ENCODE assay signal across 13 cellular contexts in the genomic region with DNA sequence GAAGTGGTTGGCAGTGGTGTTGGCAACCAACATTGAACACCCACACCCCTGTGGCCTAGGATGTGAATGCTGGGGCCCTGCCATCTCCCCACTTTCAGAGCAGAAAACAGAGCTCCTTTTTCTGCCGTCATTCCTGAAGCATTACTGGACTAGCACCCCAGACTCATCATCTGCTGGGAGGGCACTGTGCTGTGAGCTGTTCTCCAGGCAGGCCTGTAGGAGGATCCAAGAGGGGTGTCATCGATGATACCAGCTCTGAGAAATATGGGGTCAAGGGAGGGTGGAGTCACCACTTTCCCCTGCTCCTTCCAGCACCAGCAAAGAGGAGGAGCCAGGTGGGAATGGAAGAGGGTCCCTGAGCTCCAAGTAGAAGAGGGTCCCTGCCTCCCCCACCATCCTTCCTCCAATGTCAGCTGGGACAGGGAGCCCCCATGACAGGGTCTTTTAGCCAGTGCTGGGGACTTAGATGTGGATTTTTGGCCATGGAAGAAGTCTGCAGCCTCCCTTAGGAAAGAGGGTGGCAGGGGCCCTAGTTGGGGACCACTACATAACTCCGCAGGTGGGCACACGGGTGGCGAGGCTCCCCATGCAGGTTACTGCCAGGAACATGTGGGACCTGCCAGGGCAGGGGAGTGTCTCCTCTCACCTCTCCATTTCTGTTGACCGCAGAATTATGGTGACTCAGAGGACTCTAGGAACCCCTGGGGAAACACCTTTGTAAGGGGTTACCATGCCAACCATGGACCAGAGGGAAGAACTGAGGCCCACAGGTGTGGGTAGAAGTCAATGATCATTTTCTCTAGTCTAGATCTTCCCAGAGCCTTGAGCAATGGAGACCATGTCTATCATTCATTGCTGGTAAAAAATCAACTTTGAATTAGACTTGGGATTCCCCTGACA. TPM values are rescaled to one million over a fixed set of nuclear protein-coding genes. Genes with fewer than 3 reads are reported as not detected.
DNase-seq lines count a peak whose midpoint lies in the region; ATAC-seq and TF ChIP-seq lines count a peak whose summit lies in the region.
"Not testable (repeated sequence)": the region's sequence is repeated elsewhere in the genome, so short reads cannot be mapped to it uniquely, and the experiment has no call there.
"Had no signal": no experiment of that assay in that cellular context is flagged by ENCODE, and none has a peak within 500 bp of the region (broad histone marks: within the 10 kb centered on the region; RNA-seq: fewer than 3 reads in every experiment).

No MANE protein-coding gene starts in this region.

- peak; percentile 77 for ATAC-seq in activated naive CD8-positive, alpha-beta T cell treated with anti-CD3 and anti-CD28 coated beads, Interleukin-2, amount 50 U/mL, for 24 hours
- peak; percentile 18 for ATAC-seq in memory B cell (ENCODE audit: low read depth)
- ATAC-seq in stimulated activated naive B cell treated with anti-CD40 and anti-IgM and Interleukin-4, amounts not matched to agents 10 μg/mL and 1 μg/mL and 100 μg/mL, for 72 hours (replicated peaks), result peak; percentile 54 to 76

- in situ Hi-C loops in GM23248 (cut with MboI), result not testable (repeated sequence)

- H3K4me3 Mint-ChIP-seq in activated naive CD8-positive, alpha-beta T cell treated with anti-CD3 and anti-CD28 coated beads, Interleukin-2, amount 50 U/mL, for 24 hours; memory B cell; stimulated activated naive B cell treated with anti-CD40 and anti-IgM and Interleukin-4, amounts not matched to agents 10 μg/mL and 1 μg/mL and 100 μg/mL, for 72 hours: not testable (repeated sequence)

- H3K4me1 ChIP-seq in GM23248 (ENCODE audit: insufficient read depth); OCI-LY3 (ENCODE audit: low read length): not testable (repeated sequence)

- H3K9me3 Mint-ChIP-seq in activated naive CD8-positive, alpha-beta T cell treated with anti-CD3 and anti-CD28 coated beads, Interleukin-2, amount 50 U/mL, for 24 hours; memory B cell; stimulated activated naive B cell treated with anti-CD40 and anti-IgM and Interleukin-4, amounts not matched to agents 10 μg/mL and 1 μg/mL and 100 μg/mL, for 72 hours: not testable (repeated sequence)

- H3K27ac Mint-ChIP-seq in activated naive CD8-positive, alpha-beta T cell treated with anti-CD3 and anti-CD28 coated beads, Interleukin-2, amount 50 U/mL, for 24 hours; memory B cell; stimulated activated naive B cell treated with anti-CD40 and anti-IgM and Interleukin-4, amounts not matched to agents 10 μg/mL and 1 μg/mL and 100 μg/mL, for 72 hours: not testable (repeated sequence)

- not testable (repeated sequence) for H2AFZ ChIP-seq in GM23248; OCI-LY3 (ENCODE audit: low read depth, low read length)

- H4K20me1 ChIP-seq in GM23248 (ENCODE audit: insufficient read depth); OCI-LY3 (ENCODE audit: insufficient read depth, low read length): not testable (repeated sequence)

- not testable (repeated sequence) for H3K79me2 ChIP-seq in GM23248 (ENCODE audit: insufficient read depth); OCI-LY3 (ENCODE audit: low read length)

- not testable (repeated sequence) for H3K9me2 ChIP-seq in GM23248 (ENCODE audit: insufficient read depth)

- H3K27ac ChIP-seq in GM23248; OCI-LY3 (ENCODE audit: low read length): not testable (repeated sequence)

- not testable (repeated sequence) for H3K4me3 ChIP-seq in GM23248; OCI-LY3 (ENCODE audit: low read length)

- H3K36me3 ChIP-seq in GM23248 (ENCODE audit: low read depth); OCI-LY3 (replicated peaks; ENCODE audit: low read depth, low read length): not testable (repeated sequence)

- not testable (repeated sequence) for H3K9ac ChIP-seq in GM23248; OCI-LY3 (ENCODE audit: low read length)

- H3F3A ChIP-seq in GM23248 (ENCODE audit: insufficient read depth), result not testable (repeated sequence)

- H3K27me3 ChIP-seq in GM23248 (replicated peaks; ENCODE audit: insufficient read depth), result not testable (repeated sequence)
- peaks cover 13% of the 10 kb centered on the region for H3K27me3 ChIP-seq in OCI-LY3 (ENCODE audit: low read depth, low read length)

- not testable (repeated sequence) for H3K36me3 Mint-ChIP-seq in activated naive CD8-positive, alpha-beta T cell treated with anti-CD3 and anti-CD28 coated beads, Interleukin-2, amount 50 U/mL, for 24 hours (ENCODE audit: low read depth); memory B cell; stimulated activated naive B cell treated with anti-CD40 and anti-IgM and Interleukin-4, amounts not matched to agents 10 μg/mL and 1 μg/mL and 100 μg/mL, for 72 hours

- not testable (repeated sequence) for TF ChIP-seq CTCF in OCI-LY3 (IDR thresholded peaks at IDR 0.05; ENCODE audit: low read depth, low read length)

- 69 to 73% methylated on average over 6 of the region's 6 CpGs for WGBS in GM23248 (ENCODE audit: low coverage in 1 of 2, low lambda C conversion rate in 2 of 2, missing lambda C conversion rate in 2 of 2), 2 experiments

- peaks cover 12% of the 10 kb centered on the region for H3K4me1 Mint-ChIP-seq in activated naive CD8-positive, alpha-beta T cell treated with anti-CD3 and anti-CD28 coated beads, Interleukin-2, amount 50 U/mL, for 24 hours
- not testable (repeated sequence) for H3K4me1 Mint-ChIP-seq in memory B cell
- peaks cover 8 to 19% of the 10 kb centered on the region in 2 donors for H3K4me1 Mint-ChIP-seq in stimulated activated naive B cell treated with anti-CD40 and anti-IgM and Interleukin-4, amounts not matched to agents 10 μg/mL and 1 μg/mL and 100 μg/mL, for 72 hours

- DNase-seq in GM23248, result peak; percentile 59
- peak; percentile 33 to 49 for DNase-seq in activated CD4-positive, alpha-beta T cell treated with anti-CD3 and anti-CD28 coated beads, Interleukin-2, amount 50 U/mL, for 48 hours
- DNase-seq in activated naive CD8-positive, alpha-beta T cell treated with anti-CD3 and anti-CD28 coated beads, Interleukin-2, amount 50 U/mL, for 24 hours; memory B cell (ENCODE audit: low spot score in 2 of 2): not testable (repeated sequence)
- DNase-seq in stimulated activated naive B cell treated with anti-CD40 and anti-IgM and Interleukin-4, amounts not matched to agents 10 μg/mL and 1 μg/mL and 100 μg/mL, for 72 hours, result peak; percentile 30

- H3K4me2 ChIP-seq in GM23248 (ENCODE audit: unreplicated experiment), result not testable (repeated sequence)
- peak overlapping the region; percentile 9; the same call in 1 of the 2 replicates for H3K4me2 ChIP-seq in OCI-LY3 (ENCODE audit: low read length)

- H3K9me3 ChIP-seq in GM23248 (ENCODE audit: low read depth); OCI-LY3 (ENCODE audit: insufficient read depth, low read length): not testable (repeated sequence)

- H3K27me3 Mint-ChIP-seq in activated naive CD8-positive, alpha-beta T cell treated with anti-CD3 and anti-CD28 coated beads, Interleukin-2, amount 50 U/mL, for 24 hours; memory B cell: not testable (repeated sequence)
- peaks cover 0 to 13% of the 10 kb centered on the region in 2 donors for H3K27me3 Mint-ChIP-seq in stimulated activated naive B cell treated with anti-CD40 and anti-IgM and Interleukin-4, amounts not matched to agents 10 μg/mL and 1 μg/mL and 100 μg/mL, for 72 hours

RNA-seq across cellular contexts. Expression of a gene that starts 2.8 kb away (rescaled TPM):
- total RNA-seq in GM23248 (2014; rRNA removed; shearing (Covaris generic)), result not detected in 2 replicates
- polyA plus RNA-seq in GM23248 (2016; fragmentation: Nextera tagmentation; extraction: Ambion mirVana), result not detected in 2 replicates
- total RNA-seq: cardiac muscle cell; esophagus squamous epithelium; left ventricle myocardium superior; SJCRH30; T-helper 2 cell treated with Interferon-gamma antibody and Interleukin-4, amounts not matched to agents 100 ng/mL and 5 ng/mL, for 36 hours; thoracic aorta had no signal
- polyA plus RNA-seq: adipose tissue, cardiac muscle cell had no signal

RNA-seq across cellular contexts. Expression of a gene that starts 11.9 kb away (rescaled TPM):
- not detected in 2 replicates for total RNA-seq in GM23248 (2014; rRNA removed; shearing (Covaris generic))
- not detected in 2 replicates for polyA plus RNA-seq in GM23248 (2016; fragmentation: Nextera tagmentation; extraction: Ambion mirVana)
- total RNA-seq: cardiac muscle cell; esophagus squamous epithelium; left ventricle myocardium superior; SJCRH30; T-helper 2 cell treated with Interferon-gamma antibody and Interleukin-4, amounts not matched to agents 100 ng/mL and 5 ng/mL, for 36 hours; thoracic aorta had no signal
- polyA plus RNA-seq: adipose tissue, cardiac muscle cell had no signal

RNA-seq across cellular contexts. Expression of a gene that starts 17.4 kb away (rescaled TPM):
- not detected in 2 replicates for total RNA-seq in GM23248 (2014; rRNA removed; shearing (Covaris generic))
- not detected in 2 replicates for polyA plus RNA-seq in GM23248 (2016; fragmentation: Nextera tagmentation; extraction: Ambion mirVana)
- total RNA-seq: cardiac muscle cell; esophagus squamous epithelium; left ventricle myocardium superior; SJCRH30; T-helper 2 cell treated with Interferon-gamma antibody and Interleukin-4, amounts not matched to agents 100 ng/mL and 5 ng/mL, for 36 hours; thoracic aorta had no signal
- polyA plus RNA-seq: adipose tissue had no signal

RNA-seq across cellular contexts. Expression of a gene that starts 19.5 kb away (rescaled TPM):
- total RNA-seq in GM23248 (2014; rRNA removed; shearing (Covaris generic)), result not detected in 2 replicates
- not detected in 2 replicates for polyA plus RNA-seq in GM23248 (2016; fragmentation: Nextera tagmentation; extraction: Ambion mirVana)
- total RNA-seq: cardiac muscle cell; esophagus squamous epithelium; left ventricle myocardium superior; SJCRH30; T-helper 2 cell treated with Interferon-gamma antibody and Interleukin-4, amounts not matched to agents 100 ng/mL and 5 ng/mL, for 36 hours; thoracic aorta had no signal
- polyA plus RNA-seq: adipose tissue, cardiac muscle cell had no signal

RNA-seq across cellular contexts. Expression of a gene that starts 25.7 kb away (rescaled TPM):
- total RNA-seq in GM23248 (2014; rRNA removed; shearing (Covaris generic)), result not detected in 2 replicates
- polyA plus RNA-seq in GM23248 (2016; fragmentation: Nextera tagmentation; extraction: Ambion mirVana), result not detected in 2 replicates
- total RNA-seq: cardiac muscle cell; esophagus squamous epithelium; left ventricle myocardium superior; SJCRH30; T-helper 2 cell treated with Interferon-gamma antibody and Interleukin-4, amounts not matched to agents 100 ng/mL and 5 ng/mL, for 36 hours; thoracic aorta had no signal
- polyA plus RNA-seq: adipose tissue, cardiac muscle cell had no signal

Comparison
In these comparisons a context has a peak if more than half of its experiments do, and no peak if none do; other contexts are left out.
1. ATAC-seq: peak in every context shown above with its lines; median percentile 77 in activated naive CD8-positive, alpha-beta T cell treated with anti-CD3 and anti-CD28 coated beads, Interleukin-2, amount 50 U/mL, for 24 hours; 65 in stimulated activated naive B cell treated with anti-CD40 and anti-IgM and Interleukin-4, amounts not matched to agents 10 μg/mL and 1 μg/mL and 100 μg/mL, for 72 hours; 18 in memory B cell.